1 cellular context compared by ENCODE assay signal in genomic region chr14:100900837-100901390, GRCh38.
A peak's percentile ranks its signal among the peaks of the same experiment; 100 is the strongest.
TF ChIP-seq lines count a peak whose summit lies in the region.

No MANE protein-coding gene starts in this region.

TF ChIP-seq in HepG2, 621 proteins besides CTCF, POLR2A, EP300 and RAD21 (continued from another document and continues in another):
- TF ChIP-seq ARID4A (CRISPR knock-in tag; IDR thresholded peaks at IDR 0.05; ENCODE audit: borderline replicate concordance) (no peak), ZNF20 (CRISPR knock-in tag; IDR thresholded peaks at IDR 0.05) (no peak), AKAP8 (CRISPR knock-in tag; IDR thresholded peaks at IDR 0.05) (0 out of 2 replicates have a peak, but pooled peaks have one; percentile 41), ZNF749 (CRISPR knock-in tag; IDR thresholded peaks at IDR 0.05; ENCODE audit: borderline replicate concordance) (no peak), ZNF563 (CRISPR knock-in tag; IDR thresholded peaks at IDR 0.05) (no peak), ZNF776 (CRISPR knock-in tag; IDR thresholded peaks at IDR 0.05) (no peak), TFDP2 (CRISPR knock-in tag; IDR thresholded peaks at IDR 0.05) (no peak; the same call in 1 of the 2 replicates), CBX1 (IDR thresholded peaks at IDR 0.05; ENCODE audit: low read depth) (no peak), PHB2 (IDR thresholded peaks at IDR 0.05; ENCODE audit: partially characterized antibody) (no peak), IKZF1 (IDR thresholded peaks at IDR 0.05) (no peak), MIXL1 (CRISPR knock-in tag; IDR thresholded peaks at IDR 0.05) (no peak), ZNF556 (CRISPR knock-in tag; IDR thresholded peaks at IDR 0.05; ENCODE audit: borderline replicate concordance) (0 out of 2 replicates have a peak, but pooled peaks have one; percentile 31), ZNF30 (CRISPR knock-in tag; IDR thresholded peaks at IDR 0.05) (no peak), ZNF253 (CRISPR knock-in tag; IDR thresholded peaks at IDR 0.05; ENCODE audit: borderline replicate concordance) (no peak), ZMYM2 (CRISPR knock-in tag; IDR thresholded peaks at IDR 0.05) (no peak), XRCC5 (optimal IDR thresholded peaks at IDR 0.05; ENCODE audit: low read length) (peak; percentile 81), ZNF605 (CRISPR knock-in tag; IDR thresholded peaks at IDR 0.05) (0 out of 2 replicates have a peak, but pooled peaks have one; percentile 18), XBP1 (CRISPR knock-in tag; IDR thresholded peaks at IDR 0.05) (no peak), KLF11 (CRISPR knock-in tag; IDR thresholded peaks at IDR 0.05) (no peak), ZC3H13 (CRISPR knock-in tag; IDR thresholded peaks at IDR 0.05) (no peak), FLYWCH1 (CRISPR knock-in tag; IDR thresholded peaks at IDR 0.05) (no peak), SNAPC4 (CRISPR knock-in tag; IDR thresholded peaks at IDR 0.05) (no peak; the same call in 1 of the 2 replicates), ZNF142 (CRISPR knock-in tag; IDR thresholded peaks at IDR 0.05) (no peak), ZNF75D (CRISPR knock-in tag; IDR thresholded peaks at IDR 0.05; ENCODE audit: borderline replicate concordance) (no peak), ATF5 (CRISPR knock-in tag; IDR thresholded peaks at IDR 0.05; ENCODE audit: low read depth) (no peak), ZKSCAN5 (CRISPR knock-in tag; IDR thresholded peaks at IDR 0.05) (no peak), ZNF614 (CRISPR knock-in tag; IDR thresholded peaks at IDR 0.05; ENCODE audit: borderline replicate concordance) (peak; percentile 57; the same call in 1 of the 2 replicates), MTF1 (CRISPR knock-in tag; IDR thresholded peaks at IDR 0.05) (no peak), PHF21A (CRISPR knock-in tag; IDR thresholded peaks at IDR 0.05) (no peak), ZFP41 (CRISPR knock-in tag; IDR thresholded peaks at IDR 0.05; ENCODE audit: borderline replicate concordance) (no peak), ZBTB4 (CRISPR knock-in tag; IDR thresholded peaks at IDR 0.05; ENCODE audit: borderline replicate concordance) (no peak), ZFP37 (CRISPR knock-in tag; IDR thresholded peaks at IDR 0.05; ENCODE audit: borderline replicate concordance) (no peak), ZNF691 (CRISPR knock-in tag; IDR thresholded peaks at IDR 0.05; ENCODE audit: borderline replicate concordance, low read depth) (peak; percentile 48; the same call in 1 of the 2 replicates)
